14 cellular contexts compared by ENCODE assay signal in the genomic region with DNA sequence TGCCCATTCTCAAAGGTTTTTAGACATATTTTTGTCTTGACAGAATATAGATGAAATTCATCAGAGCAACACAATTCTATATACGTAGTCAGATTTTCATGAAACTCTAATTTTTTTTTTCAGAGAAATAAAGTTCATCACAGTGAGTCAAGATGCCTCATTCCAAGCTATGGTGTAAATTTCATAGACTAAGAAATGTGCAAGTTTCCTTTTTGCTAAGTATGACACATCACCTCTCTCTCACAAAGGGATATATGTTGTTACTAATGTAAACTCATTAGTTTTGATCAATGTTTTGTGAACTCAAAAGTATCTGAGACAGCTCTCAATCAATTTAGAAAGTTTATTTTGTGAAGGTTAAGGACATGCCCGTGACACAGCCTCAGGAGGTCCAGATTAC.
DNase-seq lines count a peak whose midpoint lies in the region; ATAC-seq, FAIRE-seq and TF ChIP-seq lines count a peak whose summit lies in the region.
"Had no signal": no experiment of that assay in that cellular context is flagged by ENCODE, and none has a peak within 500 bp of the region (broad histone marks: within the 10 kb centered on the region; RNA-seq: fewer than 3 reads in every experiment).

No MANE protein-coding gene starts in this region.

- H3K27ac ChIP-seq in kidney (ENCODE audit: low read depth in 2 of 2, low read length in 2 of 2): no peak overlapping the region
- H3K27ac ChIP-seq: dorsolateral prefrontal cortex, sigmoid colon had no signal

- H3K4me3 Mint-ChIP-seq in brain: peak overlapping the region in 1 of 5 experiments; percentile 42
- H3K4me3 Mint-ChIP-seq: naive B cell, T-cell had no signal

- peak overlapping the region in 3 of 5 experiments; percentile 62 to 86 (median 78) for H3K27ac Mint-ChIP-seq in brain
- H3K27ac Mint-ChIP-seq: T-cell had no signal

- no peaks in the 10 kb centered on the region for H3K9me3 ChIP-seq in kidney (ENCODE audit: control insufficient read depth in 1 of 2, low read length in 2 of 2)
- H3K9me3 ChIP-seq: sigmoid colon had no signal

- no peak for TF ChIP-seq CTCF in brain (conservative IDR thresholded peaks at IDR 0.05)
- no peak for TF ChIP-seq CTCF in kidney (IDR thresholded peaks at IDR 0.05; ENCODE audit: borderline replicate concordance, extremely low read depth, insufficient read depth)
- TF ChIP-seq CTCF in GM13977 (IDR thresholded peaks at IDR 0.05; ENCODE audit: extremely low read depth, insufficient read depth, missing control alignments): no peak

- no peaks in the 10 kb centered on the region for H3K4me1 ChIP-seq in kidney (ENCODE audit: control insufficient read depth in 1 of 2, insufficient read depth in 1 of 2, low read depth in 1 of 2, low read length in 2 of 2)
- H3K4me1 ChIP-seq: sigmoid colon had no signal

- no peaks in the 10 kb centered on the region for H3K36me3 ChIP-seq in kidney (ENCODE audit: control insufficient read depth in 1 of 2, insufficient read depth in 2 of 2, low read length in 2 of 2)
- H3K36me3 ChIP-seq: sigmoid colon had no signal

- no peak for ATAC-seq in GM18870 (IDR thresholded peaks at IDR 0.05; ENCODE audit: unreplicated experiment)
- ATAC-seq: HCT116, left cardiac atrium, T-cell had no signal

- in situ Hi-C loops in GM13977 (cut with MboI; ENCODE audit: low pct_unique_long_range_greater_than_20kb, low sequenced_read_pairs, unreplicated experiment): no loop called here

- H3K9me3 Mint-ChIP-seq in brain: peaks cover 0 to 12% (median 4%) of the 10 kb centered on the region in 5 experiments
- H3K9me3 Mint-ChIP-seq: naive B cell, T-cell had no signal

- peak; percentile 57 for FAIRE-seq in kidney (lab: Jason Lieb, UNC)

- H3K4me3 ChIP-seq in kidney (ENCODE audit: low read length in 2 of 2): no peak overlapping the region
- H3K4me3 ChIP-seq: dorsolateral prefrontal cortex, sigmoid colon had no signal

- DNase-seq in EH (ENCODE audit: low read depth) (peak; percentile 67), HPDE6-E6E7 (ENCODE audit: extremely low spot score) (peak; percentile 63), kidney (no peak), GM13977 (ENCODE audit: low spot score) (no peak), NCI-H187 (lab: John Stamatoyannopoulos, UW) (no peak), GM19238 (ENCODE audit: insufficient read length, low spot score) (no peak)
- DNase-seq: dorsolateral prefrontal cortex, left cardiac atrium, naive B cell, sigmoid colon, T-cell had no signal

- intact Hi-C loops in kidney (cut with DNase I): no loop called here

- peaks cover 9% of the 10 kb centered on the region for H3K27me3 Mint-ChIP-seq in brain
- H3K27me3 Mint-ChIP-seq: naive B cell had no signal

- no peak overlapping the region for H3K9ac ChIP-seq in kidney (ENCODE audit: low read length in 2 of 2)

- H3K36me3 Mint-ChIP-seq in brain: peaks cover 5% of the 10 kb centered on the region
- H3K36me3 Mint-ChIP-seq: naive B cell, T-cell had no signal

- peaks cover 83% of the 10 kb centered on the region for H3K4me1 Mint-ChIP-seq in brain
- H3K4me1 Mint-ChIP-seq: T-cell had no signal

Comparison
In these comparisons a context has a peak if more than half of its experiments do, and no peak if none do; other contexts are left out.
1. DNase-seq: peak in EH (single experiment) and HPDE6-E6E7 (single experiment); none in kidney (single experiment), GM13977 (single experiment), NCI-H187 (0 of 2) and GM19238 (single experiment).